20 cellular contexts compared by ENCODE assay signal in genomic region chr19:11180346-11180745, GRCh38. TPM values are rescaled to one million over a fixed set of nuclear protein-coding genes. Genes with fewer than 3 reads are reported as not detected.
DNase-seq lines count a peak whose midpoint lies in the region; ATAC-seq, FAIRE-seq and TF ChIP-seq lines count a peak whose summit lies in the region.
"Had no signal": no experiment of that assay in that cellular context is flagged by ENCODE, and none has a peak within 500 bp of the region (broad histone marks: within the 10 kb centered on the region; RNA-seq: fewer than 3 reads in every experiment).

No MANE protein-coding gene starts in this region.

- H3K4me2 ChIP-seq in HepG2 (ENCODE audit: low read depth, low read length), result no peak overlapping the region
- no peak overlapping the region for H3K4me2 ChIP-seq in neural progenitor cell
- H3K4me2 ChIP-seq: A549, hepatocyte had no signal

- in situ Hi-C loops in HepG2 (cut with HindIII; ENCODE audit: extremely low pct_ligation_motif_present, low pct_unique_long_range_greater_than_20kb), result no loop called here

- H2AFZ ChIP-seq in HepG2 (ENCODE audit: low read length) (no peak overlapping the region), neural progenitor cell (replicated peaks) (no peak overlapping the region)
- H2AFZ ChIP-seq: hepatocyte had no signal

- H3K79me2 ChIP-seq in HepG2 (ENCODE audit: insufficient read depth, low read length) (no peaks in the 10 kb centered on the region), neural progenitor cell (ENCODE audit: low read depth) (no peaks in the 10 kb centered on the region)

- peaks cover 6 to 21% (median 13%) of the 10 kb centered on the region in 4 donors for H3K4me1 ChIP-seq in liver (ENCODE audit: control insufficient read depth in 4 of 4, insufficient read depth in 4 of 4, low read length in 3 of 4)
- peaks cover 8% of the 10 kb centered on the region; the same call in 1 of the 2 replicates for H3K4me1 ChIP-seq in HepG2 (ENCODE audit: insufficient read depth, low read length)
- H3K4me1 ChIP-seq in esophagus squamous epithelium, result peaks cover 6 to 46% (median 11%) of the 10 kb centered on the region in 3 donors
- no peaks in the 10 kb centered on the region for H3K4me1 ChIP-seq in neural progenitor cell
- H3K4me1 ChIP-seq in aorta (ENCODE audit: control insufficient read depth in 1 of 2, insufficient read depth in 2 of 2, low read length in 2 of 2), result peaks cover 0 to 2% of the 10 kb centered on the region in 2 donors
- H3K4me1 ChIP-seq: A549 had no signal

- H3F3A ChIP-seq in neural progenitor cell (ENCODE audit: low read depth), result no peaks in the 10 kb centered on the region

- no peak overlapping the region for H3K4me3 Mint-ChIP-seq in neural progenitor cell
- no peak overlapping the region for H3K4me3 Mint-ChIP-seq in T-cell
- H3K4me3 Mint-ChIP-seq: activated T-helper 1 cell treated with anti-CD3 and anti-CD28 coated beads, Interleukin-12 subunit alpha, Interleukin-12 subunit beta, Interleukin-2, Interleukin-4 antibody, amounts not matched to agents 30 ng/mL and 10 ng/mL and 1 ng/mL, durations not matched to agents 14 hours and 24 hours and 36 hours; endodermal cell had no signal

- no peak for TF ChIP-seq CTCF in liver (IDR thresholded peaks at IDR 0.05; ENCODE audit: low read depth, low read length, missing input control)
- TF ChIP-seq CTCF in HepG2 (CRISPR knock-in tag; IDR thresholded peaks at IDR 0.05), result no peak
- no peak for TF ChIP-seq CTCF in esophagus squamous epithelium (IDR thresholded peaks at IDR 0.05)
- TF ChIP-seq CTCF in neural progenitor cell (IDR thresholded peaks at IDR 0.05), result no peak

- 77% methylated on average over 8 of the region's 8 CpGs for WGBS in liver
- WGBS in HepG2 (ENCODE audit: low lambda C conversion rate), result over 99% methylated on average over 8 of the region's 8 CpGs
- 46 to 84% methylated on average over 5 to 8 of the region's 8 CpGs for WGBS in esophagus squamous epithelium, 2 donors
- WGBS in aorta, 2 donors, result 9% methylated on average over 8 of the region's 8 CpGs

- peaks cover 1 to 23% (median 7%) of the 10 kb centered on the region in 4 donors for H3K36me3 ChIP-seq in liver (ENCODE audit: control insufficient read depth in 4 of 4, insufficient read depth in 3 of 4, low read depth in 1 of 4, low read length in 3 of 4)
- H3K36me3 ChIP-seq in HepG2 (replicated peaks in 1 of 2; ENCODE audit: control insufficient read depth in 1 of 2, insufficient read depth in 2 of 2, low read length in 2 of 2), result peaks cover 0 to 8% of the 10 kb centered on the region in 2 experiments; a peak in 1 of 5 replicates
- H3K36me3 ChIP-seq in esophagus squamous epithelium, result peaks cover 5 to 52% (median 6%) of the 10 kb centered on the region in 3 donors
- no peaks in the 10 kb centered on the region for H3K36me3 ChIP-seq in neural progenitor cell
- peaks cover 0 to 5% of the 10 kb centered on the region in 2 donors for H3K36me3 ChIP-seq in aorta (ENCODE audit: control insufficient read depth in 1 of 2, insufficient read depth in 2 of 2, low read length in 1 of 2)

- intact Hi-C loops in HepG2 (cut with micrococcal nuclease; ENCODE audit: unreplicated experiment), result no loop called here
- intact Hi-C loops in esophagus squamous epithelium (cut with DNase I), result no loop called here
- intact Hi-C loops in aorta (cut with DNase I), result no loop called here

- CTCF ChIA-PET in HepG2 (lab: Yijun Ruan, JAX; ENCODE audit: low intra/inter-chr PET ratio, low total read pairs) (no interaction called here), T-cell (lab: Charles Lee) (no interaction called here)

- H3K27ac Mint-ChIP-seq in neural progenitor cell (peak overlapping the region; percentile 53), T-cell (no peak overlapping the region)
- H3K27ac Mint-ChIP-seq: activated T-helper 1 cell treated with anti-CD3 and anti-CD28 coated beads, Interleukin-12 subunit alpha, Interleukin-12 subunit beta, Interleukin-2, Interleukin-4 antibody, amounts not matched to agents 30 ng/mL and 10 ng/mL and 1 ng/mL, durations not matched to agents 14 hours and 24 hours and 36 hours; endodermal cell had no signal

- no peaks in the 10 kb centered on the region for H3K4me1 Mint-ChIP-seq in neural progenitor cell
- peaks cover 0 to 10% (median 5%) of the 10 kb centered on the region in 3 donors for H3K4me1 Mint-ChIP-seq in T-cell
- H3K4me1 Mint-ChIP-seq: endodermal cell had no signal

- DNase-seq in HepG2 (ENCODE audit: low spot score) (no peak), esophagus squamous epithelium (lab: John Stamatoyannopoulos, UW) (no peak), neural progenitor cell (ENCODE audit: low spot score) (no peak), aorta (no peak), T-cell (no peak), DMS153 (lab: John Stamatoyannopoulos, UW) (no peak)
- DNase-seq: activated CD4-positive, alpha-beta T cell treated with anti-CD3 and anti-CD28 coated beads for 1 hour; body of pancreas; DMS 273 treated with DMSO at 0.1 percent for 48 hours; endodermal cell; mesendoderm; NCI-H524; SHP77 treated with DMSO at 0.1 percent for 48 hours had no signal

- BruUV-seq in HepG2 (replicated peaks; lab: Mats Ljungman, UMichigan), result no TSS peak

- TF ChIP-seq POLR2A in HepG2 (IDR thresholded peaks at IDR 0.05; ENCODE audit: insufficient read depth in 1 of 2, low read depth in 2 of 2, low read length in 2 of 2) (no peak), esophagus squamous epithelium (IDR thresholded peaks at IDR 0.05) (no peak)

- no peaks in the 10 kb centered on the region for H3K9me3 ChIP-seq in liver (ENCODE audit: control insufficient read depth in 4 of 4, low read length in 3 of 4)
- H3K9me3 ChIP-seq in HepG2 (ENCODE audit: low read length), result no peaks in the 10 kb centered on the region
- H3K9me3 ChIP-seq in esophagus squamous epithelium, result no peaks in the 10 kb centered on the region
- no peaks in the 10 kb centered on the region for H3K9me3 ChIP-seq in neural progenitor cell (ENCODE audit: low read depth)
- H3K9me3 ChIP-seq in aorta (ENCODE audit: control insufficient read depth, low read length), result no peaks in the 10 kb centered on the region
- H3K9me3 ChIP-seq: body of pancreas had no signal

- H3K27ac ChIP-seq in liver (ENCODE audit: low read depth in 1 of 2, low read length in 2 of 2) (peak overlapping the region; percentile 17), HepG2 (ENCODE audit: extremely low read length, insufficient read depth, low read length) (no peak overlapping the region), esophagus squamous epithelium (peak overlapping the region; percentile 12 to 74 (median 72)), neural progenitor cell (no peak overlapping the region), aorta (ENCODE audit: low read depth in 1 of 2, low read length in 2 of 2) (peak overlapping the region in 1 of 2 donors; percentile 26)
- H3K27ac ChIP-seq: body of pancreas, hepatocyte had no signal

- ATAC-seq in HepG2 (no peak), aorta (ENCODE audit: low FRiP score) (peak; percentile 66), T-cell (replicated peaks in 1 of 4) (no peak), HG03521 (IDR thresholded peaks at IDR 0.05; ENCODE audit: unreplicated experiment) (no peak)
- ATAC-seq: A549, body of pancreas had no signal

- FAIRE-seq in HepG2 (lab: Jason Lieb, UNC), result no peak
- FAIRE-seq: A549 had no signal

- H3K27me3 Mint-ChIP-seq in neural progenitor cell (ENCODE audit: insufficient read depth, low read depth), result peaks cover 4% of the 10 kb centered on the region
- peaks cover 0 to 4% of the 10 kb centered on the region in 2 donors for H3K27me3 Mint-ChIP-seq in T-cell

- H3K9ac ChIP-seq in liver (ENCODE audit: low read depth in 1 of 2, low read length in 2 of 2) (no peak overlapping the region), HepG2 (ENCODE audit: insufficient read depth, low read depth, low read length) (no peak overlapping the region), neural progenitor cell (no peak overlapping the region)

- POLR2A ChIA-PET in HepG2 (lab: Yijun Ruan, JAX), result no interaction called here
- POLR2A ChIA-PET in T-cell (lab: Charles Lee), result no interaction called here

- TF ChIP-seq RAD21 in liver (IDR thresholded peaks at IDR 0.05) (no peak), HepG2 (CRISPR knock-in tag; IDR thresholded peaks at IDR 0.05) (no peak)

- H3K9me3 Mint-ChIP-seq in neural progenitor cell (no peaks in the 10 kb centered on the region), T-cell (peaks cover 0 to 4% (median 0%) of the 10 kb centered on the region in 3 donors)
- H3K9me3 Mint-ChIP-seq: activated T-helper 1 cell treated with anti-CD3 and anti-CD28 coated beads, Interleukin-12 subunit alpha, Interleukin-12 subunit beta, Interleukin-2, Interleukin-4 antibody, amounts not matched to agents 30 ng/mL and 10 ng/mL and 1 ng/mL, durations not matched to agents 14 hours and 24 hours and 36 hours; endodermal cell had no signal

- H3K36me3 Mint-ChIP-seq in neural progenitor cell (peaks cover 9% of the 10 kb centered on the region), T-cell (no peaks in the 10 kb centered on the region)

- TF ChIP-seq EP300 in HepG2 (IDR thresholded peaks at IDR 0.05; ENCODE audit: low read depth in 2 of 2, low read length in 2 of 2) (no peak), HepG2 (CRISPR knock-in tag; IDR thresholded peaks at IDR 0.05; ENCODE audit: borderline replicate concordance) (no peak)

- H3K27me3 ChIP-seq in liver (ENCODE audit: control insufficient read depth in 4 of 4, insufficient read depth in 4 of 4, low read length in 3 of 4), result no peaks in the 10 kb centered on the region
- no peaks in the 10 kb centered on the region for H3K27me3 ChIP-seq in HepG2 (ENCODE audit: control insufficient read depth in 1 of 2, insufficient read depth in 2 of 2, low read length in 2 of 2)
- H3K27me3 ChIP-seq in esophagus squamous epithelium, result no peaks in the 10 kb centered on the region
- no peaks in the 10 kb centered on the region for H3K27me3 ChIP-seq in neural progenitor cell
- no peaks in the 10 kb centered on the region for H3K27me3 ChIP-seq in aorta (ENCODE audit: control insufficient read depth in 1 of 2, insufficient read depth in 2 of 2, low read length in 1 of 2)
- H3K27me3 ChIP-seq: body of pancreas, hepatocyte had no signal

- no peak overlapping the region for H3K4me3 ChIP-seq in liver (ENCODE audit: low read depth in 1 of 3, low read length in 3 of 3)
- H3K4me3 ChIP-seq in HepG2 (replicated peaks in 1 of 3; ENCODE audit: insufficient read depth in 1 of 3, low read depth in 2 of 3, low read length in 3 of 3), result no peak overlapping the region
- H3K4me3 ChIP-seq in esophagus squamous epithelium, result no peak overlapping the region
- no peak overlapping the region for H3K4me3 ChIP-seq in neural progenitor cell
- H3K4me3 ChIP-seq in aorta (ENCODE audit: low read length in 2 of 2), result no peak overlapping the region
- H3K4me3 ChIP-seq: A549, body of pancreas, hepatocyte had no signal

- H4K20me1 ChIP-seq in HepG2 (ENCODE audit: insufficient read depth, low read length) (no peaks in the 10 kb centered on the region), neural progenitor cell (ENCODE audit: low read depth) (no peaks in the 10 kb centered on the region)

RNA-seq across cellular contexts. Expression of gene KANK2, which starts 17.0 kb away (rescaled TPM):
- total RNA-seq in liver, result 10 to 100 TPM; 51.0 to 67.8 TPM
- 10 to 100 TPM; 15.0 to 30.3 TPM for polyA plus RNA-seq in liver
- total RNA-seq in HepG2 (2016; rRNA removed; fragmentation: Illumina TruSeq; extraction: Trizol), result 11.0 and 12.9 TPM in 2 replicates
- total RNA-seq in HepG2 (2016; cell fraction: cytosol; rRNA removed; fragmentation: Illumina TruSeq; extraction: Trizol; ENCODE audit: low read depth), result 1.5 TPM in 2 replicates
- 10.8 and 16.5 TPM in 2 replicates for total RNA-seq in HepG2 (2016; cell fraction: insoluble cytoplasmic fraction; rRNA removed; fragmentation: Illumina TruSeq; extraction: Trizol)
- total RNA-seq in HepG2 (2016; cell fraction: membrane; rRNA removed; fragmentation: Illumina TruSeq; extraction: Trizol), result 6.2 TPM in 2 replicates
- 12.8 and 13.5 TPM in 2 replicates for total RNA-seq in HepG2 (2016; cell fraction: nucleus; rRNA removed; fragmentation: Illumina TruSeq; extraction: Trizol)
- polyA plus RNA-seq in HepG2 (2011; rRNA removed), result 5.7 and 6.8 TPM in 2 replicates
- 4.3 and 5.1 TPM in 2 replicates for polyA plus RNA-seq in HepG2 (2011; cell fraction: cytosol; rRNA removed)
- polyA plus RNA-seq in HepG2 (2011; cell fraction: nucleus; rRNA removed), result 21.5 and 24.8 TPM in 2 replicates
- 7.1 and 11.3 TPM in 2 replicates for polyA plus RNA-seq in HepG2 (2012)
- polyA plus RNA-seq in HepG2 (2016; cell fraction: cytosol; fragmentation: Illumina TruSeq; extraction: Trizol; ENCODE audit: low read depth), result 0.79 and 1.2 TPM in 2 replicates
- 8.4 and 13.7 TPM in 2 replicates for polyA plus RNA-seq in HepG2 (2016; cell fraction: insoluble cytoplasmic fraction; fragmentation: Illumina TruSeq; extraction: Trizol; ENCODE audit: low read depth)
- 2.9 and 3.9 TPM in 2 replicates for polyA plus RNA-seq in HepG2 (2016; cell fraction: membrane; fragmentation: Illumina TruSeq; extraction: Trizol; ENCODE audit: low read depth)
- 27.2 and 28.0 TPM in 2 replicates for polyA plus RNA-seq in HepG2 (2016; cell fraction: nucleus; fragmentation: Illumina TruSeq; extraction: Trizol; ENCODE audit: insufficient read depth, low read depth)
- polyA minus RNA-seq in HepG2 (2011; rRNA and poly(A)+ RNA removed; ENCODE audit: low replicate concordance), result 25.5 and 78.0 TPM in 2 replicates
- polyA minus RNA-seq in HepG2 (2011; cell fraction: cytosol; rRNA and poly(A)+ RNA removed), result 8.5 and 9.8 TPM in 2 replicates
- 5.2 and 9.0 TPM in 2 replicates for polyA minus RNA-seq in HepG2 (2011; cell fraction: nucleus; rRNA and poly(A)+ RNA removed)
- total RNA-seq in esophagus squamous epithelium, result 100 to 1,000 TPM in 1 of 4 donors, 10 to 100 TPM in 3; 29.3 to 287 (median 57.1) TPM
- 17.5 and 35.4 TPM in 2 replicates for total RNA-seq in neural progenitor cell (ENCODE audit: low replicate concordance)
- total RNA-seq in aorta, result 100 to 1,000 TPM; 316 to 379 TPM
- 100 to 1,000 TPM; 269 to 282 TPM for polyA plus RNA-seq in aorta
- 1 to 10 TPM in 3 of 5 donors, under 1 TPM in 2; 0.68 to 1.9 (median 1.2) TPM for total RNA-seq in T-cell

RNA-seq across cellular contexts. Expression of gene SPC24, which starts 24.8 kb away (rescaled TPM):
- total RNA-seq in liver (10 to 100 TPM in 1 of 2 donors, under 1 TPM in 1; 0.42 to 72.5 TPM), HepG2 (2016; rRNA removed; fragmentation: Illumina TruSeq; extraction: Trizol) (46.2 and 63.2 TPM in 2 replicates), esophagus squamous epithelium (10 to 100 TPM in 1 of 4 donors, 1 to 10 TPM in 3; 2.9 to 10.9 (median 6.3) TPM), neural progenitor cell (ENCODE audit: low replicate concordance) (56.7 and 57.1 TPM in 2 replicates), aorta (1 to 10 TPM; 1.1 to 2.9 TPM), T-cell (1 to 10 TPM in 4 of 5 donors, under 1 TPM in 1; 0.95 to 3.6 (median 2.4) TPM)
- polyA plus RNA-seq in liver (1 to 10 TPM; 1.2 to 1.4 TPM), HepG2 (2011; rRNA removed) (8.8 and 10.0 TPM in 2 replicates), aorta (1 to 10 TPM in 1 of 2 donors, under 1 TPM in 1; 0.43 to 1.0 TPM)
- total RNA-seq in HepG2 (2016; cell fraction: cytosol; rRNA removed; fragmentation: Illumina TruSeq; extraction: Trizol; ENCODE audit: low read depth), result 7.6 and 7.9 TPM in 2 replicates
- 47.6 and 55.0 TPM in 2 replicates for total RNA-seq in HepG2 (2016; cell fraction: insoluble cytoplasmic fraction; rRNA removed; fragmentation: Illumina TruSeq; extraction: Trizol)
- 21.9 and 24.3 TPM in 2 replicates for total RNA-seq in HepG2 (2016; cell fraction: membrane; rRNA removed; fragmentation: Illumina TruSeq; extraction: Trizol)
- total RNA-seq in HepG2 (2016; cell fraction: nucleus; rRNA removed; fragmentation: Illumina TruSeq; extraction: Trizol), result 24.3 and 25.4 TPM in 2 replicates
- 6.3 and 10.5 TPM in 2 replicates for polyA plus RNA-seq in HepG2 (2011; cell fraction: cytosol; rRNA removed)
- polyA plus RNA-seq in HepG2 (2011; cell fraction: nucleus; rRNA removed), result 10.2 and 12.2 TPM in 2 replicates
- 3.9 and 8.5 TPM in 2 replicates for polyA plus RNA-seq in HepG2 (2012)
- polyA plus RNA-seq in HepG2 (2016; cell fraction: cytosol; fragmentation: Illumina TruSeq; extraction: Trizol; ENCODE audit: low read depth), result 3.0 and 3.9 TPM in 2 replicates
- 26.0 and 27.0 TPM in 2 replicates for polyA plus RNA-seq in HepG2 (2016; cell fraction: insoluble cytoplasmic fraction; fragmentation: Illumina TruSeq; extraction: Trizol; ENCODE audit: low read depth)
- polyA plus RNA-seq in HepG2 (2016; cell fraction: membrane; fragmentation: Illumina TruSeq; extraction: Trizol; ENCODE audit: low read depth), result 7.2 and 8.5 TPM in 2 replicates
- polyA plus RNA-seq in HepG2 (2016; cell fraction: nucleus; fragmentation: Illumina TruSeq; extraction: Trizol; ENCODE audit: insufficient read depth, low read depth), result 31.6 and 34.4 TPM in 2 replicates
- 27.2 and 131 TPM in 2 replicates for polyA minus RNA-seq in HepG2 (2011; rRNA and poly(A)+ RNA removed; ENCODE audit: low replicate concordance)
- 11.4 and 21.7 TPM in 2 replicates for polyA minus RNA-seq in HepG2 (2011; cell fraction: cytosol; rRNA and poly(A)+ RNA removed)
- polyA minus RNA-seq in HepG2 (2011; cell fraction: nucleus; rRNA and poly(A)+ RNA removed), result 8.6 and 9.8 TPM in 2 replicates

RNA-seq across cellular contexts. Expression of gene ANGPTL8, which starts 59.1 kb away (rescaled TPM):
- total RNA-seq in liver (10 to 100 TPM; 32.4 to 33.9 TPM), HepG2 (2016; rRNA removed; fragmentation: Illumina TruSeq; extraction: Trizol) (9.8 and 27.3 TPM in 2 replicates), esophagus squamous epithelium (not detected), neural progenitor cell (ENCODE audit: low replicate concordance) (not detected in 2 replicates), aorta (not detected), T-cell (not detected)
- polyA plus RNA-seq in liver (100 to 1,000 TPM; 101 to 107 TPM), HepG2 (2011; rRNA removed) (243 and 436 TPM in 2 replicates), aorta (10 to 100 TPM in 1 of 2 donors, not detected in 1; 11.8 TPM)
- 8.5 and 9.2 TPM in 2 replicates for total RNA-seq in HepG2 (2016; cell fraction: cytosol; rRNA removed; fragmentation: Illumina TruSeq; extraction: Trizol; ENCODE audit: low read depth)
- 10.0 and 28.0 TPM in 2 replicates for total RNA-seq in HepG2 (2016; cell fraction: insoluble cytoplasmic fraction; rRNA removed; fragmentation: Illumina TruSeq; extraction: Trizol)
- 4.7 and 6.0 TPM in 2 replicates for total RNA-seq in HepG2 (2016; cell fraction: membrane; rRNA removed; fragmentation: Illumina TruSeq; extraction: Trizol)
- 17.9 and 23.8 TPM in 2 replicates for total RNA-seq in HepG2 (2016; cell fraction: nucleus; rRNA removed; fragmentation: Illumina TruSeq; extraction: Trizol)
- polyA plus RNA-seq in HepG2 (2011; cell fraction: cytosol; rRNA removed), result 348 and 360 TPM in 2 replicates
- polyA plus RNA-seq in HepG2 (2011; cell fraction: nucleus; rRNA removed), result 144 and 221 TPM in 2 replicates
- 51.8 and 140 TPM in 2 replicates for polyA plus RNA-seq in HepG2 (2012)
- polyA plus RNA-seq in HepG2 (2016; cell fraction: cytosol; fragmentation: Illumina TruSeq; extraction: Trizol; ENCODE audit: low read depth), result 5.4 and 8.8 TPM in 2 replicates
- polyA plus RNA-seq in HepG2 (2016; cell fraction: insoluble cytoplasmic fraction; fragmentation: Illumina TruSeq; extraction: Trizol; ENCODE audit: low read depth), result 8.3 and 9.3 TPM in 2 replicates
- polyA plus RNA-seq in HepG2 (2016; cell fraction: membrane; fragmentation: Illumina TruSeq; extraction: Trizol; ENCODE audit: low read depth), result 5.7 and 6.0 TPM in 2 replicates
- 33.3 and 34.8 TPM in 2 replicates for polyA plus RNA-seq in HepG2 (2016; cell fraction: nucleus; fragmentation: Illumina TruSeq; extraction: Trizol; ENCODE audit: insufficient read depth, low read depth)
- 46.9 TPM in 1 of 2 replicates, not detected in the other for polyA minus RNA-seq in HepG2 (2011; rRNA and poly(A)+ RNA removed; ENCODE audit: low replicate concordance)
- polyA minus RNA-seq in HepG2 (2011; cell fraction: cytosol; rRNA and poly(A)+ RNA removed), result 34.2 and 44.2 TPM in 2 replicates
- polyA minus RNA-seq in HepG2 (2011; cell fraction: nucleus; rRNA and poly(A)+ RNA removed), result 16.1 and 21.8 TPM in 2 replicates
- total RNA-seq: activated T-helper 1 cell treated with anti-CD3 and anti-CD28 coated beads, Interleukin-12 subunit alpha, Interleukin-12 subunit beta, Interleukin-2, Interleukin-4 antibody, amounts not matched to agents 30 ng/mL and 10 ng/mL and 1 ng/mL, durations not matched to agents 14 hours and 24 hours and 36 hours; body of pancreas; endodermal cell; renal cortical epithelial cell; ureter had no signal

Comparison
In these comparisons a context has a peak if more than half of its experiments do, and no peak if none do; other contexts are left out.
1. H3K27ac ChIP-seq: peak in liver (2 of 2) and esophagus squamous epithelium (4 of 4); none in HepG2 (single experiment) and neural progenitor cell (single experiment).